ENCODE assay signal across 1 cellular context in the genomic region with DNA sequence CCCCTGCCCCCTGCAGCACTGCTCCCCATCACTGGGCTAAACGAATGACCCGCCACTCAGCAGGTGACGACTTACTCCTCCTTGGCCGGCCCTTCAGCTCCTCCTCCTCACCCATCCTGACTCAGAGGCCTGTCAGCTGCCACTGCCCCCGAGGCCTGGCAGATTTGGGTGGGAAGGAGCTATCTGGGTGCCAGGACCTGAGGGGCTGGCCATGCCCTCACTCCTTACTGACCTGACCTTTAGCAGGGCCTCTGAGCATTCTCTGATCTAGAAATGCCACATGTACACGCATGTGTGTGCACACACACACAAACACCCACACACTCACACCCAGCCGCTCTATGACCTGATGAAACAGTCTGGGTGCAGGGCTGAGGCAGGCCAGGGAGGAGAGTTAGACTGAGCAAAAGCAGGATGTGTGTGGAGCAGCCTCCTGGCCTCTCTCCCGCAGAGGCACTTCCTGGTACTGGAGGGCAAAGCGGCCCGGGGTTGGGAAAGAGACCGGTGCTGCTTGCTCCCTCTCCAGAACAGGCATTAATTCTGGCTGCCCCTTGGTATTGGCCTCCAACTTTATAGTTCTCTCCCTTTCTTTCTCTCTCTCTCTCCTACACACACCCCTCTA.
A peak's percentile ranks its signal among the peaks of the same experiment; 100 is the strongest.
TF ChIP-seq lines count a peak whose summit lies in the region.

No MANE protein-coding gene starts in this region.

TF ChIP-seq in HepG2, 621 proteins besides CTCF, POLR2A, EP300 and RAD21 (continued from another document and continues in another):
- TF ChIP-seq ZNF18 (CRISPR knock-in tag; IDR thresholded peaks at IDR 0.05; ENCODE audit: insufficient replicate concordance), result no peak
- TF ChIP-seq MED13 (CRISPR knock-in tag; IDR thresholded peaks at IDR 0.05), result peak; percentile 32; the same call in 1 of the 2 replicates
- no peak for TF ChIP-seq ZNF512B (CRISPR knock-in tag; IDR thresholded peaks at IDR 0.05; ENCODE audit: borderline replicate concordance)
- no peak for TF ChIP-seq ZNF614 (CRISPR knock-in tag; IDR thresholded peaks at IDR 0.05; ENCODE audit: borderline replicate concordance)
- no peak for TF ChIP-seq ZNF12 (CRISPR knock-in tag; IDR thresholded peaks at IDR 0.05)
- TF ChIP-seq RBM39 (IDR thresholded peaks at IDR 0.05; ENCODE audit: low read depth, low read length, poor library complexity, severe bottlenecking), result peak; percentile 59
- TF ChIP-seq KLF6 (CRISPR knock-in tag; IDR thresholded peaks at IDR 0.05), result no peak; the same call in 1 of the 2 replicates
- no peak for TF ChIP-seq ATF1 (CRISPR knock-in tag; IDR thresholded peaks at IDR 0.05)
- no peak for TF ChIP-seq MAZ (IDR thresholded peaks at IDR 0.05; ENCODE audit: borderline replicate concordance, low read depth, low read length)
- TF ChIP-seq MAZ (CRISPR knock-in tag; IDR thresholded peaks at IDR 0.05; ENCODE audit: low read depth), result no peak
- peak; percentile 76 for TF ChIP-seq SAP130 (CRISPR knock-in tag; IDR thresholded peaks at IDR 0.05; ENCODE audit: low read depth)
- no peak for TF ChIP-seq RBAK (CRISPR knock-in tag; IDR thresholded peaks at IDR 0.05)
- peak; percentile 13; the same call in 1 of the 2 replicates for TF ChIP-seq ZNF891 (CRISPR knock-in tag; IDR thresholded peaks at IDR 0.05)
- TF ChIP-seq ERF (CRISPR knock-in tag; IDR thresholded peaks at IDR 0.05), result no peak
- peak; percentile 67; the same call in 1 of the 2 replicates for TF ChIP-seq CENPT (CRISPR knock-in tag; IDR thresholded peaks at IDR 0.05; ENCODE audit: low read depth)
- TF ChIP-seq HNF4G (IDR thresholded peaks at IDR 0.05; ENCODE audit: borderline replicate concordance, low read depth, low read length), result no peak; the same call in 1 of the 2 replicates
- no peak for TF ChIP-seq HNF4G (CRISPR knock-in tag; IDR thresholded peaks at IDR 0.05; ENCODE audit: borderline replicate concordance, low read depth)
- TF ChIP-seq GLMP (CRISPR knock-in tag; IDR thresholded peaks at IDR 0.05; ENCODE audit: borderline replicate concordance), result no peak
- no peak for TF ChIP-seq BCL3 (CRISPR knock-in tag; IDR thresholded peaks at IDR 0.05)
- no peak; the same call in 1 of the 2 replicates for TF ChIP-seq HHEX (CRISPR knock-in tag; IDR thresholded peaks at IDR 0.05)
- no peak for TF ChIP-seq ZNF335 (CRISPR knock-in tag; IDR thresholded peaks at IDR 0.05)
- no peak for TF ChIP-seq ZNF510 (CRISPR knock-in tag; IDR thresholded peaks at IDR 0.05; ENCODE audit: low read depth)
- 0 out of 2 replicates have a peak, but pooled peaks have one; percentile 26 for TF ChIP-seq BRF2 (CRISPR knock-in tag; IDR thresholded peaks at IDR 0.05)
- TF ChIP-seq ZNF790 (CRISPR knock-in tag; IDR thresholded peaks at IDR 0.05; ENCODE audit: borderline replicate concordance), result no peak
- TF ChIP-seq HDAC2 (CRISPR knock-in tag; IDR thresholded peaks at IDR 0.05), result peak; percentile 34; the same call in 1 of the 2 replicates
- TF ChIP-seq SAFB2 (CRISPR knock-in tag; IDR thresholded peaks at IDR 0.05; ENCODE audit: borderline replicate concordance, low read depth), result no peak
- no peak for TF ChIP-seq ZNF674 (CRISPR knock-in tag; IDR thresholded peaks at IDR 0.05; ENCODE audit: low read depth)
- TF ChIP-seq PAWR (CRISPR knock-in tag; IDR thresholded peaks at IDR 0.05; ENCODE audit: borderline replicate concordance), result no peak
- peak; percentile 65; the same call in 1 of the 2 replicates for TF ChIP-seq KDM1A (CRISPR knock-in tag; IDR thresholded peaks at IDR 0.05)
- TF ChIP-seq, protein P1, sequence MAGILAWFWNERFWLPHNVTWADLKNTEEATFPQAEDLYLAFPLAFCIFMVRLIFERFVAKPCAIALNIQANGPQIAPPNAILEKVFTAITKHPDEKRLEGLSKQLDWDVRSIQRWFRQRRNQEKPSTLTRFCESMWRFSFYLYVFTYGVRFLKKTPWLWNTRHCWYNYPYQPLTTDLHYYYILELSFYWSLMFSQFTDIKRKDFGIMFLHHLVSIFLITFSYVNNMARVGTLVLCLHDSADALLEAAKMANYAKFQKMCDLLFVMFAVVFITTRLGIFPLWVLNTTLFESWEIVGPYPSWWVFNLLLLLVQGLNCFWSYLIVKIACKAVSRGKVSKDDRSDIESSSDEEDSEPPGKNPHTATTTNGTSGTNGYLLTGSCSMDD (CRISPR knock-in tag; IDR thresholded peaks at IDR 0.05), result no peak
- TF ChIP-seq ZNF550 (CRISPR knock-in tag; IDR thresholded peaks at IDR 0.05; ENCODE audit: borderline replicate concordance), result 0 out of 2 replicates have a peak, but pooled peaks have one; percentile 67
- TF ChIP-seq YY1 (IDR thresholded peaks at IDR 0.05; ENCODE audit: insufficient read depth, insufficient replicate concordance, low read depth, low read length), result no peak
- TF ChIP-seq PHF21A (CRISPR knock-in tag; IDR thresholded peaks at IDR 0.05), result no peak; the same call in 1 of the 2 replicates
- no peak for TF ChIP-seq ZNF724P (CRISPR knock-in tag; IDR thresholded peaks at IDR 0.05; ENCODE audit: borderline replicate concordance)
- peak; percentile 59; the same call in 1 of the 2 replicates for TF ChIP-seq RXRA (CRISPR knock-in tag; IDR thresholded peaks at IDR 0.05)
- TF ChIP-seq, protein P2, sequence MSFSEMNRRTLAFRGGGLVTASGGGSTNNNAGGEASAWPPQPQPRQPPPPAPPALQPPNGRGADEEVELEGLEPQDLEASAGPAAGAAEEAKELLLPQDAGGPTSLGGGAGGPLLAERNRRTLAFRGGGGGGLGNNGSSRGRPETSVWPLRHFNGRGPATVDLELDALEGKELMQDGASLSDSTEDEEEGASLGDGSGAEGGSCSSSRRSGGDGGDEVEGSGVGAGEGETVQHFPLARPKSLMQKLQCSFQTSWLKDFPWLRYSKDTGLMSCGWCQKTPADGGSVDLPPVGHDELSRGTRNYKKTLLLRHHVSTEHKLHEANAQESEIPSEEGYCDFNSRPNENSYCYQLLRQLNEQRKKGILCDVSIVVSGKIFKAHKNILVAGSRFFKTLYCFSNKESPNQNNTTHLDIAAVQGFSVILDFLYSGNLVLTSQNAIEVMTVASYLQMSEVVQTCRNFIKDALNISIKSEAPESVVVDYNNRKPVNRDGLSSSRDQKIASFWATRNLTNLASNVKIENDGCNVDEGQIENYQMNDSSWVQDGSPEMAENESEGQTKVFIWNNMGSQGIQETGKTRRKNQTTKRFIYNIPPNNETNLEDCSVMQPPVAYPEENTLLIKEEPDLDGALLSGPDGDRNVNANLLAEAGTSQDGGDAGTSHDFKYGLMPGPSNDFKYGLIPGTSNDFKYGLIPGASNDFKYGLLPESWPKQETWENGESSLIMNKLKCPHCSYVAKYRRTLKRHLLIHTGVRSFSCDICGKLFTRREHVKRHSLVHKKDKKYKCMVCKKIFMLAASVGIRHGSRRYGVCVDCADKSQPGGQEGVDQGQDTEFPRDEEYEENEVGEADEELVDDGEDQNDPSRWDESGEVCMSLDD (CRISPR knock-in tag; IDR thresholded peaks at IDR 0.05; ENCODE audit: borderline replicate concordance), result 0 out of 2 replicates have a peak, but pooled peaks have one; percentile 19
- no peak for TF ChIP-seq ZNF468 (CRISPR knock-in tag; IDR thresholded peaks at IDR 0.05)
- no peak for TF ChIP-seq XBP1 (CRISPR knock-in tag; IDR thresholded peaks at IDR 0.05)
- 0 out of 2 replicates have a peak, but pooled peaks have one; percentile 57 for TF ChIP-seq ZNF556 (CRISPR knock-in tag; IDR thresholded peaks at IDR 0.05; ENCODE audit: borderline replicate concordance)
- TF ChIP-seq BCLAF1 (IDR thresholded peaks at IDR 0.05), result no peak
- TF ChIP-seq REL (CRISPR knock-in tag; conservative IDR thresholded peaks at IDR 0.05), result no peak
- no peak for TF ChIP-seq TEAD2 (CRISPR knock-in tag; IDR thresholded peaks at IDR 0.05)
- no peak for TF ChIP-seq GABPA (IDR thresholded peaks at IDR 0.05; ENCODE audit: low read depth, low read length)
- TF ChIP-seq GABPA (CRISPR knock-in tag; IDR thresholded peaks at IDR 0.05; ENCODE audit: low read depth), result no peak
- TF ChIP-seq ZNF317 (CRISPR knock-in tag; IDR thresholded peaks at IDR 0.05), result peak; percentile 68; the same call in 1 of the 2 replicates
- no peak; the same call in 1 of the 2 replicates for TF ChIP-seq THAP11 (CRISPR knock-in tag; IDR thresholded peaks at IDR 0.05)
- TF ChIP-seq, protein P3, sequence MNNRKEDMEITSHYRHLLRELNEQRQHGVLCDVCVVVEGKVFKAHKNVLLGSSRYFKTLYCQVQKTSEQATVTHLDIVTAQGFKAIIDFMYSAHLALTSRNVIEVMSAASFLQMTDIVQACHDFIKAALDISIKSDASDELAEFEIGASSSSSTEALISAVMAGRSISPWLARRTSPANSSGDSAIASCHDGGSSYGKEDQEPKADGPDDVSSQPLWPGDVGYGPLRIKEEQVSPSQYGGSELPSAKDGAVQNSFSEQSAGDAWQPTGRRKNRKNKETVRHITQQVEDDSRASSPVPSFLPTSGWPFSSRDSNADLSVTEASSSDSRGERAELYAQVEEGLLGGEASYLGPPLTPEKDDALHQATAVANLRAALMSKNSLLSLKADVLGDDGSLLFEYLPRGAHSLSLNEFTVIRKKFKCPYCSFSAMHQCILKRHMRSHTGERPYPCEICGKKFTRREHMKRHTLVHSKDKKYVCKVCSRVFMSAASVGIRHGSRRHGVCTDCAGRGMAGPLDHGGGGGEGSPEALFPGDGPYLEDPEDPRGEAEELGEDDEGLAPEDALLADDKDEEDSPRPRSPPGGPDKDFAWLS (CRISPR knock-in tag; IDR thresholded peaks at IDR 0.05; ENCODE audit: borderline replicate concordance), result no peak
